21 cellular contexts compared by ENCODE assay signal in genomic region chr1:205917466-205918248, GRCh38. TPM values are rescaled to one million over a fixed set of nuclear protein-coding genes. Genes with fewer than 3 reads are reported as not detected.
A peak's percentile ranks its signal among the peaks of the same experiment; 100 is the strongest.
DNase-seq lines count a peak whose midpoint lies in the region; ATAC-seq and TF ChIP-seq lines count a peak whose summit lies in the region.
"Had no signal": no experiment of that assay in that cellular context is flagged by ENCODE, and none has a peak within 500 bp of the region (broad histone marks: within the 10 kb centered on the region; RNA-seq: fewer than 3 reads in every experiment).

No MANE protein-coding gene starts in this region.

- H3K27ac ChIP-seq in endodermal cell (ENCODE audit: low read depth, low read length): no peak overlapping the region
- no peak overlapping the region for H3K27ac ChIP-seq in sigmoid colon
- H3K27ac ChIP-seq in CD4-positive, alpha-beta T cell (ENCODE audit: low read depth, low read length): no peak overlapping the region
- H3K27ac ChIP-seq: colonic mucosa, right lobe of liver had no signal

- H3K4me3 ChIP-seq in H7 (ENCODE audit: insufficient read depth, low read depth, low read length): no peak overlapping the region
- H3K4me3 ChIP-seq in endodermal cell (ENCODE audit: low read length): no peak overlapping the region
- no peak overlapping the region for H3K4me3 ChIP-seq in sigmoid colon
- H3K4me3 ChIP-seq: colonic mucosa, right lobe of liver had no signal

- H3K36me3 ChIP-seq in H7 (replicated peaks; ENCODE audit: control insufficient read depth, insufficient read depth, low read length): no peaks in the 10 kb centered on the region
- H3K36me3 ChIP-seq in endodermal cell (ENCODE audit: control insufficient read depth, insufficient read depth, low read length): no peaks in the 10 kb centered on the region
- H3K36me3 ChIP-seq in sigmoid colon: no peaks in the 10 kb centered on the region
- H3K36me3 ChIP-seq: colonic mucosa, right lobe of liver had no signal

- H3K36me3 Mint-ChIP-seq in endodermal cell (ENCODE audit: low read depth): no peaks in the 10 kb centered on the region
- no peaks in the 10 kb centered on the region for H3K36me3 Mint-ChIP-seq in glutamatergic neuron (ENCODE audit: unreplicated experiment)
- H3K36me3 Mint-ChIP-seq in CD4-positive, alpha-beta T cell (ENCODE audit: low read depth): no peaks in the 10 kb centered on the region

- ATAC-seq in CD4-positive, alpha-beta T cell (ENCODE audit: poor library complexity): no peak
- ATAC-seq in GM18519 (IDR thresholded peaks at IDR 0.05; ENCODE audit: low FRiP score, unreplicated experiment): no peak
- ATAC-seq: activated CD4-positive, alpha-beta T cell treated with anti-CD3 and anti-CD28 coated beads for 36 hours; left colon; right lobe of liver had no signal

- no peak overlapping the region for H3K4me3 Mint-ChIP-seq in endodermal cell
- no peak overlapping the region for H3K4me3 Mint-ChIP-seq in glutamatergic neuron (ENCODE audit: unreplicated experiment)
- H3K4me3 Mint-ChIP-seq in CD4-positive, alpha-beta T cell: no peak overlapping the region
- H3K4me3 Mint-ChIP-seq: activated CD4-positive, alpha-beta T cell treated with anti-CD3 and anti-CD28 coated beads for 36 hours had no signal

- H3K9me3 ChIP-seq in endodermal cell (ENCODE audit: control insufficient read depth, low read length): no peaks in the 10 kb centered on the region
- no peaks in the 10 kb centered on the region for H3K9me3 ChIP-seq in sigmoid colon
- no peaks in the 10 kb centered on the region for H3K9me3 ChIP-seq in CD4-positive, alpha-beta T cell (ENCODE audit: control insufficient read depth, low read length)
- H3K9me3 ChIP-seq: colonic mucosa, right lobe of liver had no signal

- POLR2A ChIA-PET in CD4-positive, alpha-beta T cell (lab: Charles Lee): interaction anchor here (1.0 kb wide), 1 partner anchor 126 kb away, joined by 3 read pairs; no protein-coding TSS in a partner anchor

- no peak for TF ChIP-seq POLR2A in sigmoid colon (IDR thresholded peaks at IDR 0.05)

- H3K27me3 ChIP-seq in H7 (ENCODE audit: control insufficient read depth, insufficient read depth, low read length) (no peaks in the 10 kb centered on the region; the same call in 1 of the 2 replicates), endodermal cell (ENCODE audit: control insufficient read depth, insufficient read depth, low read length, poor library complexity, severe bottlenecking) (no peaks in the 10 kb centered on the region), sigmoid colon (no peaks in the 10 kb centered on the region)
- no peaks in the 10 kb centered on the region for H3K27me3 ChIP-seq in CD4-positive, alpha-beta T cell (ENCODE audit: control insufficient read depth, insufficient read depth, low read length)
- H3K27me3 ChIP-seq: colonic mucosa, right lobe of liver had no signal

- peak overlapping the region; percentile 29 for H3K27ac Mint-ChIP-seq in endodermal cell
- H3K27ac Mint-ChIP-seq in glutamatergic neuron (ENCODE audit: unreplicated experiment): no peak overlapping the region
- H3K27ac Mint-ChIP-seq in CD4-positive, alpha-beta T cell: no peak overlapping the region
- H3K27ac Mint-ChIP-seq: activated CD4-positive, alpha-beta T cell treated with anti-CD3 and anti-CD28 coated beads for 36 hours had no signal

- DNase-seq in DMS153 treated with DMSO at 0.1 percent for 48 hours (lab: John Stamatoyannopoulos, UW; ENCODE audit: unreplicated experiment) (peak; percentile 54), H7 (peak; percentile 6), endodermal cell (peak; percentile 39), sigmoid colon (peak; percentile 11), glutamatergic neuron (no peak)
- DNase-seq in CD4-positive, alpha-beta T cell: no peak
- DNase-seq: activated CD4-positive, alpha-beta T cell treated with anti-CD3 and anti-CD28 coated beads for 36 hours; activated naive CD4-positive, alpha-beta T cell treated with Interleukin-2 at 50 U/mL for 16 hours; AML-193; aorta; colonic mucosa; foreskin fibroblast; Karpas-422; left colon; midbrain; NCI-H1105 treated with DMSO at 0.1 percent for 48 hours; NK-92 treated with Interleukin-12 subunit alpha and Interleukin-12 subunit beta, amount 100 ng/mL, for 24 hours; right lobe of liver; stimulated activated CD4-positive, alpha-beta T cell treated with anti-CD3 and anti-CD28 coated beads, Interleukin-1b, Interleukin-23, amount 100 ng/mL, for 48 hours had no signal

- H3K9me3 Mint-ChIP-seq in endodermal cell (no peaks in the 10 kb centered on the region), glutamatergic neuron (ENCODE audit: unreplicated experiment) (no peaks in the 10 kb centered on the region)
- H3K9me3 Mint-ChIP-seq in CD4-positive, alpha-beta T cell: no peaks in the 10 kb centered on the region

- CTCF ChIA-PET in CD4-positive, alpha-beta T cell (lab: Charles Lee): interaction anchor here (1.5 to 2.4 kb wide), 2 partner anchors 60 to 258 kb away, joined by 10 read pairs; no protein-coding TSS in a partner anchor

- no peak overlapping the region for H3K9ac ChIP-seq in endodermal cell (ENCODE audit: extremely low read depth, low read length, poor library complexity, severe bottlenecking)

- no peak for TF ChIP-seq CTCF in endodermal cell (conservative IDR thresholded peaks at IDR 0.05)
- TF ChIP-seq CTCF in sigmoid colon (IDR thresholded peaks at IDR 0.05): no peak
- TF ChIP-seq CTCF in glutamatergic neuron (IDR thresholded peaks at IDR 0.05; ENCODE audit: partially characterized antibody, unreplicated experiment): no peak
- no peak for TF ChIP-seq CTCF in CD4-positive, alpha-beta T cell (IDR thresholded peaks at IDR 0.05)

- TF ChIP-seq EP300 in sigmoid colon (IDR thresholded peaks at IDR 0.05): no peak

- WGBS in endodermal cell (ENCODE audit: insufficient coverage in 1 of 2, insufficient read length in 1 of 2), 2 experiments: 88 to 100% methylated on average over 1 to 8 of the region's 8 CpGs
- WGBS in sigmoid colon, 2 donors: 64 to 74% methylated on average over 8 of the region's 8 CpGs

- H3K4me1 ChIP-seq in endodermal cell (ENCODE audit: control insufficient read depth, insufficient read depth, low read length) (peaks cover 19% of the 10 kb centered on the region), sigmoid colon (peaks cover 0 to 14% (median 8%) of the 10 kb centered on the region in 4 donors)
- H3K4me1 ChIP-seq: colonic mucosa, right lobe of liver had no signal

- intact Hi-C loops in sigmoid colon (cut with DNase I): loop anchor here (5.0 kb wide), 1 partner anchor 125 kb away; no protein-coding TSS in a partner anchor
- intact Hi-C loops in CD4-positive, alpha-beta T cell (cut with DNase I, micrococcal nuclease): loop anchor here (2.0 to 5.0 kb wide), 2 partner anchors 59 to 125 kb away; no protein-coding TSS in a partner anchor

- H3K4me1 Mint-ChIP-seq in endodermal cell (peaks cover 39% of the 10 kb centered on the region), glutamatergic neuron (ENCODE audit: low read depth, unreplicated experiment) (peaks cover 16% of the 10 kb centered on the region)
- H3K4me1 Mint-ChIP-seq in CD4-positive, alpha-beta T cell (ENCODE audit: low read depth): no peaks in the 10 kb centered on the region
- H3K4me1 Mint-ChIP-seq: activated CD4-positive, alpha-beta T cell treated with anti-CD3 and anti-CD28 coated beads for 36 hours had no signal

- H3K27me3 Mint-ChIP-seq in endodermal cell (ENCODE audit: insufficient read depth): no peaks in the 10 kb centered on the region
- no peaks in the 10 kb centered on the region for H3K27me3 Mint-ChIP-seq in glutamatergic neuron (ENCODE audit: unreplicated experiment)
- peaks cover 4% of the 10 kb centered on the region for H3K27me3 Mint-ChIP-seq in CD4-positive, alpha-beta T cell
- H3K27me3 Mint-ChIP-seq: activated CD4-positive, alpha-beta T cell treated with anti-CD3 and anti-CD28 coated beads for 36 hours had no signal

RNA-seq across cellular contexts. Expression of gene SLC26A9, which starts 25.6 kb away (rescaled TPM):
- total RNA-seq in H7 (2014; rRNA removed; shearing (Covaris generic)): not detected in 2 replicates
- under 1 TPM; 0.22 TPM for total RNA-seq in endodermal cell
- 0.18 TPM for polyA plus RNA-seq in endodermal cell (2013, experiment 1 of 2)
- 0.08 TPM for polyA plus RNA-seq in endodermal cell (2013, experiment 2 of 2)
- not detected for total RNA-seq in sigmoid colon
- polyA plus RNA-seq in sigmoid colon: under 1 TPM in 1 of 3 donors, not detected in 2; 0.60 TPM
- total RNA-seq in glutamatergic neuron (ENCODE audit: unreplicated experiment): not detected
- not detected for total RNA-seq in CD4-positive, alpha-beta T cell
- total RNA-seq: activated CD4-positive, alpha-beta T cell treated with anti-CD3 and anti-CD28 coated beads for 36 hours; colonic mucosa; left colon had no signal
- polyA plus RNA-seq: neural cell had no signal

Comparison
In these comparisons a context has a peak if more than half of its experiments do, and no peak if none do; other contexts are left out.
1. DNase-seq: peak in DMS153 treated with DMSO at 0.1 percent for 48 hours (single experiment), H7 (single experiment), endodermal cell (single experiment) and sigmoid colon (single experiment); none in glutamatergic neuron (single experiment) and CD4-positive, alpha-beta T cell (0 of 10).